ENCODE assay signal across 8 cellular contexts in the genomic region with DNA sequence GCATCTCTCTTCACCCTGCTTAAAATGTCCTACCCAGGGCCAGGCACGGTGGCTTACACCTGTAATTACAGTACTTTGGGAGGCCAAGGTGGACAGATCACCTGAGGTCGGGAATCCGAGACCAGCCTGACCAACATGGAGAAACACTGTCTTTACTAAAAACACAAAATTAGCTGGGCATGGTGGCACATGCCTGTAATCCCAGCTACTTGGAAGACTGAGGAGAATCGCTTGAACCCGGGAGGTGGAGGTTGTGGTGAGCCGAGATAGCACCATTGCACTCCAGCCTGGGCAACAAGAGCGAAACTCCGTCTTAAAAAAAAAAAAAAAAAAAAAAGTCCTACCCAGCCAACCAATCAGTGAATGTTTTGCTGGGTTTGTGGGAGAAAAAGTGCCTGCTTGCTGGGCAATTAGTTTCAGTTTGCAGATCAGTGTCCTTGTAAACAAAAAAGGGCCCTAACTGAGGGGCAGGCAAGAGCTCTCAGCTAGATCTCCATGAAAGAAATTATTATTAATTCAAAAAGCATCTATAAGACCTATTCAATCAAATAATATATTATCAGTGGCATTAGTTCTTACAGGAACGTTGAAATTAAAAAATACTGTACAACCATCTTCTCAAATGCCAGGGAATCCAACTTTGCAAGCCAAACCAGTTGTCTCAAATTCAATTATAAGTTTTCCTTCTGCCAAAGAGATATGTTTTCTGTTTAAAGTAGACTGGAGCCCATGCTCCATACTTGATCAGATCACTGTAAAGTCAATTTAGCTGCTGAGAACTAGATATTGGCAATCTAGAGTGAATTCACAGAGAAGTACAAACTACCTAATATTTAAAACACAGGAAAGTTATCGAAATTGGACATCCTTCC. TPM values are rescaled to one million over a fixed set of nuclear protein-coding genes. Genes with fewer than 3 reads are reported as not detected.
A peak's percentile ranks its signal among the peaks of the same experiment; 100 is the strongest.
DNase-seq lines count a peak whose midpoint lies in the region; ATAC-seq and TF ChIP-seq lines count a peak whose summit lies in the region.

No MANE protein-coding gene starts in this region.

- H3K27ac Mint-ChIP-seq in activated CD4-positive, alpha-beta T cell treated with anti-CD3 and anti-CD28 coated beads for 36 hours = peak overlapping the region; percentile 74

- H3K36me3 ChIP-seq in PC-9 (ENCODE audit: low read depth) = peaks cover 9% of the 10 kb centered on the region
- H3K36me3 ChIP-seq in mammary epithelial cell (ENCODE audit: insufficient read depth, low read length) = no peaks in the 10 kb centered on the region
- peaks cover 0 to 4% of the 10 kb centered on the region in 2 experiments for H3K36me3 ChIP-seq in mesenchymal stem cell (ENCODE audit: control insufficient read depth in 1 of 2, insufficient read depth in 2 of 2, low read depth in 1 of 2, low read length in 2 of 2)

- dilution Hi-C loops in mammary epithelial cell (cut with HindIII; ENCODE audit: low sequenced_read_pairs) = no loop called here

- BruUV-seq in PC-9 (replicated peaks; lab: Mats Ljungman, UMichigan) (no TSS peak), mammary epithelial cell (replicated peaks; lab: Mats Ljungman, UMichigan) (TSS peak; percentile 39)

- DNase-seq in activated CD4-positive, alpha-beta T cell treated with anti-CD3 and anti-CD28 coated beads for 36 hours = peak; percentile 24
- DNase-seq in activated CD4-positive, alpha-beta T cell treated with anti-CD3 and anti-CD28 coated beads for 1 hour = no peak
- peak; percentile 56 to 69 for DNase-seq in PC-9
- DNase-seq in mammary epithelial cell = peak; percentile 73
- DNase-seq in mesenchymal stem cell = peak; percentile 72
- no peak for DNase-seq in iPS-NIHi11 (ENCODE audit: low spot score)

- H3K4me1 ChIP-seq in PC-9 (replicated peaks; ENCODE audit: insufficient read depth) (peaks cover 69% of the 10 kb centered on the region), mammary epithelial cell (ENCODE audit: insufficient read depth, low read length) (peaks cover 31% of the 10 kb centered on the region), mesenchymal stem cell (ENCODE audit: control insufficient read depth, insufficient read depth, low read depth, low read length) (peaks cover 15% of the 10 kb centered on the region)

- H2BK15ac ChIP-seq in mesenchymal stem cell (ENCODE audit: low read depth, poor library complexity, severe bottlenecking) = no peak overlapping the region

- TF ChIP-seq CTCF in PC-9 (conservative IDR thresholded peaks at IDR 0.05) = no peak
- TF ChIP-seq CTCF in mammary epithelial cell (conservative IDR thresholded peaks at IDR 0.05 in 1 of 2, IDR thresholded peaks at IDR 0.05 in 1 of 2; ENCODE audit: extremely low read depth in 1 of 2, insufficient read depth in 1 of 2, low read depth in 1 of 2, low read length in 2 of 2) = no peak

- H3K9ac ChIP-seq in mammary epithelial cell (ENCODE audit: insufficient read depth, low read length) = peak overlapping the region; percentile 79
- peak overlapping the region; percentile 82 for H3K9ac ChIP-seq in mesenchymal stem cell (ENCODE audit: low read length)

- H3K4me1 Mint-ChIP-seq in activated CD4-positive, alpha-beta T cell treated with anti-CD3 and anti-CD28 coated beads for 36 hours = peaks cover 33% of the 10 kb centered on the region

- H3F3A ChIP-seq in PC-9 (ENCODE audit: insufficient read depth, low read depth) = peaks cover 25% of the 10 kb centered on the region

- H3K27ac ChIP-seq in PC-9 (peak overlapping the region; percentile 63), mammary epithelial cell (ENCODE audit: insufficient read depth, low read depth, low read length) (peak overlapping the region; percentile 82), mesenchymal stem cell (ENCODE audit: low read length, poor library complexity, severe bottlenecking) (peak overlapping the region; percentile 43)

- H4K8ac ChIP-seq in mesenchymal stem cell (ENCODE audit: low read length) = peak overlapping the region; percentile 84

- CTCF ChIA-PET in activated CD4-positive, alpha-beta T cell treated with anti-CD3 and anti-CD28 coated beads for 36 hours (lab: Charles Lee) = interaction anchor here (0.7 to 2.5 kb wide), 3 partner anchors 45 to 93 kb away, joined by 3 to 8 read pairs (median 5); no protein-coding TSS in a partner anchor
- CTCF ChIA-PET in PC-9 (lab: Charles Lee) (interaction anchor here (0.7 kb wide), 3 partner anchors 100 to 559 kb away, joined by 4 to 10 read pairs (median 7); no protein-coding TSS in a partner anchor), mammary epithelial cell (lab: Charles Lee; ENCODE audit: low non-redundant PET) (no interaction called here)

- no peak overlapping the region for H4K91ac ChIP-seq in mesenchymal stem cell (ENCODE audit: low read length)

- H3K9me3 ChIP-seq in PC-9 (ENCODE audit: insufficient read depth, low read depth) = no peaks in the 10 kb centered on the region
- no peaks in the 10 kb centered on the region for H3K9me3 ChIP-seq in mammary epithelial cell (replicated peaks; ENCODE audit: insufficient read depth, low read length)
- H3K9me3 ChIP-seq in mesenchymal stem cell (ENCODE audit: control insufficient read depth, low read length) = no peaks in the 10 kb centered on the region

- no peaks in the 10 kb centered on the region for H3K9me3 Mint-ChIP-seq in activated CD4-positive, alpha-beta T cell treated with anti-CD3 and anti-CD28 coated beads for 36 hours (ENCODE audit: low read depth)

- peak overlapping the region; percentile 59 for H3K4me3 Mint-ChIP-seq in activated CD4-positive, alpha-beta T cell treated with anti-CD3 and anti-CD28 coated beads for 36 hours

- H3K18ac ChIP-seq in mesenchymal stem cell (ENCODE audit: low read depth in 1 of 2, low read length in 2 of 2) = no peak overlapping the region

- H3K79me1 ChIP-seq in mesenchymal stem cell (replicated peaks; ENCODE audit: low read length, poor library complexity, severe bottlenecking) = peaks cover 3% of the 10 kb centered on the region

- H3K36me3 Mint-ChIP-seq in activated CD4-positive, alpha-beta T cell treated with anti-CD3 and anti-CD28 coated beads for 36 hours (ENCODE audit: low read depth) = no peaks in the 10 kb centered on the region

- WGBS in mammary epithelial cell (ENCODE audit: low coverage, missing lambda C conversion rate) = 14% methylated on average over 5 of the region's 10 CpGs
- 96% methylated on average over 6 of the region's 10 CpGs for WGBS in mesenchymal stem cell

- peak overlapping the region in 1 of 2 experiments; percentile 28 for H3K14ac ChIP-seq in mesenchymal stem cell (ENCODE audit: low read length in 2 of 2)

- H3K23ac ChIP-seq in mesenchymal stem cell (ENCODE audit: low read length in 2 of 2) = no peak overlapping the region

- no peak overlapping the region for H2BK5ac ChIP-seq in mesenchymal stem cell (ENCODE audit: low read depth, low read length, poor library complexity, severe bottlenecking)

- H2AFZ ChIP-seq in PC-9 = peak overlapping the region; percentile 82
- peak overlapping the region; percentile 80 for H2AFZ ChIP-seq in mammary epithelial cell (ENCODE audit: low read depth, low read length)
- no peak overlapping the region for H2AFZ ChIP-seq in mesenchymal stem cell (ENCODE audit: low read depth, low read length)

- H3K27me3 Mint-ChIP-seq in activated CD4-positive, alpha-beta T cell treated with anti-CD3 and anti-CD28 coated beads for 36 hours = no peaks in the 10 kb centered on the region

- H2BK120ac ChIP-seq in mesenchymal stem cell (ENCODE audit: low read depth, low read length) = no peak overlapping the region

- in situ Hi-C loops in mammary epithelial cell (cut with MboI; ENCODE audit: low sequenced_read_pairs in 2 of 2) = loop anchor here in 1 of 2 donors (10.0 kb wide), 1 partner anchor 86 kb away; no protein-coding TSS in a partner anchor

- no peaks in the 10 kb centered on the region for H3K9me2 ChIP-seq in PC-9 (ENCODE audit: insufficient read depth)

- H3K79me2 ChIP-seq in PC-9 (ENCODE audit: low read depth) (peaks cover 86% of the 10 kb centered on the region), mammary epithelial cell (ENCODE audit: insufficient read depth, low read length) (peaks cover 66% of the 10 kb centered on the region)

- intact Hi-C loops in activated CD4-positive, alpha-beta T cell treated with anti-CD3 and anti-CD28 coated beads for 36 hours (cut with DNase I, micrococcal nuclease) = loop anchor here (5.0 kb wide), 4 partner anchors 93 to 662 kb away; a partner anchor contains a TSS
- intact Hi-C loops in PC-9 (cut with micrococcal nuclease; ENCODE audit: unreplicated experiment) = loop anchor here (1.0 kb wide), 2 partner anchors 26 to 55 kb away; no protein-coding TSS in a partner anchor
- intact Hi-C loops in mammary epithelial cell (cut with micrococcal nuclease) = loop anchor here (5.0 kb wide), 3 partner anchors 53 to 167 kb away; a partner anchor contains a TSS

- H3K4ac ChIP-seq in mesenchymal stem cell (ENCODE audit: low read depth in 1 of 2, low read length in 2 of 2) = no peak overlapping the region

- H2BK12ac ChIP-seq in mesenchymal stem cell (ENCODE audit: low read length in 2 of 2) = no peak overlapping the region

- peak overlapping the region; percentile 39 for H2AK5ac ChIP-seq in mesenchymal stem cell (ENCODE audit: low read length, severe bottlenecking)

- peaks cover 3% of the 10 kb centered on the region; the same call in 1 of the 2 replicates for H4K20me1 ChIP-seq in PC-9 (ENCODE audit: insufficient read depth)
- H4K20me1 ChIP-seq in mammary epithelial cell (ENCODE audit: insufficient read depth, low read length) = no peaks in the 10 kb centered on the region

- POLR2A ChIA-PET in activated CD4-positive, alpha-beta T cell treated with anti-CD3 and anti-CD28 coated beads for 36 hours (lab: Charles Lee) = interaction anchor here (0.7 kb wide), 1 partner anchor 21 kb away, joined by 7 read pairs; no protein-coding TSS in a partner anchor
- POLR2A ChIA-PET in PC-9 (lab: Charles Lee; ENCODE audit: unreplicated experiment) = interaction anchor here (0.7 kb wide), 1 partner anchor 27 kb away, joined by 19 read pairs; no protein-coding TSS in a partner anchor

- no peak for ATAC-seq in activated CD4-positive, alpha-beta T cell treated with anti-CD3 and anti-CD28 coated beads for 36 hours
- ATAC-seq in GM19328 (IDR thresholded peaks at IDR 0.05; ENCODE audit: unreplicated experiment) = no peak
- no peak for ATAC-seq in activated CD4-positive, CD25-positive, alpha-beta regulatory T cell treated with anti-CD3 and anti-CD28 coated beads, Interleukin-2, amount 50 U/mL, for 24 hours

- peak overlapping the region; percentile 75 for H3K4me3 ChIP-seq in PC-9
- peak overlapping the region; percentile 40 to 58 (median 44) for H3K4me3 ChIP-seq in mammary epithelial cell (replicated peaks in 1 of 3; ENCODE audit: insufficient read depth in 1 of 3, low read depth in 2 of 3, low read length in 3 of 3)
- H3K4me3 ChIP-seq in mesenchymal stem cell (ENCODE audit: insufficient read depth in 1 of 2, low read depth in 1 of 2, low read length in 2 of 2) = peak overlapping the region in 1 of 2 experiments; percentile 87

- no peaks in the 10 kb centered on the region for H3K27me3 ChIP-seq in PC-9 (ENCODE audit: insufficient read depth, low read depth)
- no peaks in the 10 kb centered on the region for H3K27me3 ChIP-seq in mammary epithelial cell (ENCODE audit: insufficient read depth, low read length)
- no peaks in the 10 kb centered on the region for H3K27me3 ChIP-seq in mesenchymal stem cell (ENCODE audit: control insufficient read depth in 1 of 2, insufficient read depth in 1 of 2, low read length in 2 of 2)

- H3K4me2 ChIP-seq in PC-9 = peak overlapping the region; percentile 91
- H3K4me2 ChIP-seq in mammary epithelial cell (ENCODE audit: insufficient read depth, low read depth, low read length) = peak overlapping the region; percentile 84
- H3K4me2 ChIP-seq in mesenchymal stem cell (ENCODE audit: low read length, poor library complexity, severe bottlenecking) = peak overlapping the region; percentile 59

RNA-seq across cellular contexts. Expression of a gene that starts 3.9 kb away (rescaled TPM):
- total RNA-seq in activated CD4-positive, alpha-beta T cell treated with anti-CD3 and anti-CD28 coated beads for 36 hours = 1 to 10 TPM; 3.3 to 3.6 TPM
- total RNA-seq in PC-9 (2021) = 30.3 and 35.7 TPM in 2 replicates
- 10 to 100 TPM; 10.9 to 31.5 TPM for total RNA-seq in mammary epithelial cell
- polyA plus RNA-seq in mammary epithelial cell = 4.8 TPM
- polyA minus RNA-seq in mammary epithelial cell = 9.0 TPM
- polyA plus RNA-seq in mesenchymal stem cell (2013, experiment 1 of 2) = 8.8 TPM
- polyA plus RNA-seq in mesenchymal stem cell (2013, experiment 2 of 2) = 9.1 TPM

Comparison
In these comparisons a context has a peak if more than half of its experiments do, and no peak if none do; other contexts are left out.
1. DNase-seq: peak in activated CD4-positive, alpha-beta T cell treated with anti-CD3 and anti-CD28 coated beads for 36 hours (single experiment), PC-9 (2 of 2), mammary epithelial cell (single experiment) and mesenchymal stem cell (single experiment); none in activated CD4-positive, alpha-beta T cell treated with anti-CD3 and anti-CD28 coated beads for 1 hour (single experiment) and iPS-NIHi11 (single experiment).
2. Peak in every context shown above with its lines, with median percentiles within 50 percentile points of each other: H3K27ac ChIP-seq and H3K4me2 ChIP-seq.